In the genomic region with DNA sequence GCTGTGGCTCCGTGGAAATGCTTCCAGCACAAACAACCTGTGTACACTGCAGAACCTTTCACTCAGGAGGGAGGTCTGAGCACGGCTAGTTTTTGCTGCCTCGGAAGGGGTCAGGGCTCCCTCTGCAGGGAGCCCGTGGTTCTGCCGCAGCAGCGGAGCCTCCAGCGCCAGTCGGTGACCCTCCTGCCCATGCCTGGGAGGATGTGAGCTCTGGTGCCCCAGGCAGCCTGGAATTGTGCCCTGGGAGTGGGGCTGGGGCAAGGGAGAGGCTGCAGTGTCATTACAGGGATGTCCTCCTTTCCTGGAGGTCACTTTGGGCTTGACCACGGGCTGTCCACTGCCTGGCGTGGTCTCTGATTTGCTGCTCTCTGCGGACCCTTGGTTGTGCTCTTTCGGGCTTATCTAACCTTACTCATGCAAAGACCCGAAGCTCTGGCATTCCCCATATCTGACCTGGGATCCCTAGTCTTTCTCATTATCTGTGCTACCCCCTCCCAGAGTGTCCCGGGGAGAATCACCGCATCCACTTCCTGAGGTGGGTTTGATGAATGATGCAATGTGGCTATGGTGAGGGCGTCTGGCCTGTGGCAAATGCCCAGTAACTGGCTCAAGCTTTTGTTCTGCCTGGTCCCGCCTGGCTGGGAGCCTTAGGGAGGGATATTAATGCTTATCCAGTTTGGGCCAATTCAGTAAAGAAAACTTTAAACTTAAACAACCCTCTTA, we compare ENCODE assay signal across 8 cellular contexts. TPM values are rescaled to one million over a fixed set of nuclear protein-coding genes. Genes with fewer than 3 reads are reported as not detected.
A peak's percentile ranks its signal among the peaks of the same experiment; 100 is the strongest.
DNase-seq lines count a peak whose midpoint lies in the region; ATAC-seq lines count a peak whose summit lies in the region.

No MANE protein-coding gene starts in this region.

- H3K27ac Mint-ChIP-seq in activated CD4-positive, alpha-beta T cell treated with anti-CD3 and anti-CD28 coated beads for 36 hours, result peak overlapping the region; percentile 87

- no peaks in the 10 kb centered on the region for H3K36me3 Mint-ChIP-seq in activated CD4-positive, alpha-beta T cell treated with anti-CD3 and anti-CD28 coated beads for 36 hours (ENCODE audit: low read depth)

- no peaks in the 10 kb centered on the region for H3K9me3 Mint-ChIP-seq in activated CD4-positive, alpha-beta T cell treated with anti-CD3 and anti-CD28 coated beads for 36 hours (ENCODE audit: low read depth)

- intact Hi-C loops in activated CD4-positive, alpha-beta T cell treated with anti-CD3 and anti-CD28 coated beads for 36 hours (cut with DNase I, micrococcal nuclease), result loop anchor here (1.0 kb wide), 3 partner anchors 62 to 400 kb away; no protein-coding TSS in a partner anchor

- DNase-seq in NCI-H2029 (lab: John Stamatoyannopoulos, UW) (peak; percentile 36), NCI-H2029 treated with DMSO at 0.1 percent for 48 hours (lab: John Stamatoyannopoulos, UW) (no peak), NCI-H226 (peak; percentile 44), cerebellum (ENCODE audit: low spot score) (peak; percentile 78), left lobe of liver (ENCODE audit: low spot score) (peak; percentile 65)
- peak; percentile 89 for DNase-seq in activated CD4-positive, alpha-beta T cell treated with anti-CD3 and anti-CD28 coated beads for 36 hours
- peak; percentile 58 to 76 (median 70) for DNase-seq in stimulated activated CD4-positive, alpha-beta T cell treated with anti-CD3 and anti-CD28 coated beads, TNF-alpha, amount 100 ng/mL, for 24 hours (ENCODE audit: low read depth in 3 of 3)

- H3K4me1 Mint-ChIP-seq in activated CD4-positive, alpha-beta T cell treated with anti-CD3 and anti-CD28 coated beads for 36 hours, result peaks cover 79% of the 10 kb centered on the region

- CTCF ChIA-PET in activated CD4-positive, alpha-beta T cell treated with anti-CD3 and anti-CD28 coated beads for 36 hours (lab: Charles Lee), result interaction anchor here (0.5 to 16.1 kb wide), 25 partner anchors 10 to 634 kb away, joined by 3 to 413 read pairs (median 5); a partner anchor contains a TSS

- peak overlapping the region; percentile 10 for H3K4me3 Mint-ChIP-seq in activated CD4-positive, alpha-beta T cell treated with anti-CD3 and anti-CD28 coated beads for 36 hours

- H3K27me3 Mint-ChIP-seq in activated CD4-positive, alpha-beta T cell treated with anti-CD3 and anti-CD28 coated beads for 36 hours, result no peaks in the 10 kb centered on the region

- peak; percentile 32 for ATAC-seq in HG02884 (IDR thresholded peaks at IDR 0.05; ENCODE audit: unreplicated experiment)
- peak; percentile 72 for ATAC-seq in activated CD4-positive, alpha-beta T cell treated with anti-CD3 and anti-CD28 coated beads for 36 hours
- peak; percentile 97 for ATAC-seq in left lobe of liver

- POLR2A ChIA-PET in activated CD4-positive, alpha-beta T cell treated with anti-CD3 and anti-CD28 coated beads for 36 hours (lab: Charles Lee), result interaction anchor here (0.8 to 2.1 kb wide), 2 partner anchors 60 to 575 kb away, joined by 6 to 9 read pairs; a partner anchor contains a TSS

RNA-seq across cellular contexts. Expression of a gene that starts 59.5 kb away (rescaled TPM):
- total RNA-seq in activated CD4-positive, alpha-beta T cell treated with anti-CD3 and anti-CD28 coated beads for 36 hours, result 10 to 100 TPM; 44.8 to 51.0 TPM
- total RNA-seq in cerebellum (2.4 TPM), left lobe of liver (0.45 TPM)

Comparison
In these comparisons a context has a peak if more than half of its experiments do, and no peak if none do; other contexts are left out.
1. ATAC-seq: peak in every context shown above with its lines; median percentile 97 in left lobe of liver; 72 in activated CD4-positive, alpha-beta T cell treated with anti-CD3 and anti-CD28 coated beads for 36 hours; 32 in HG02884.
2. RNA of a gene that starts 59.5 kb away (total RNA-seq): 44.8 to 51.0 TPM in activated CD4-positive, alpha-beta T cell treated with anti-CD3 and anti-CD28 coated beads for 36 hours; 2.4 TPM in cerebellum (single experiment) and 0.45 TPM in left lobe of liver (single experiment); every median in the first group is over 10 times any median in the second.